ENCODE assay signal across 12 cellular contexts in genomic region chr2:74915743-74916142, GRCh38. TPM values are rescaled to one million over a fixed set of nuclear protein-coding genes. Genes with fewer than 3 reads are reported as not detected.
DNase-seq lines count a peak whose midpoint lies in the region; ATAC-seq lines count a peak whose summit lies in the region.
"Had no signal": no experiment of that assay in that cellular context is flagged by ENCODE, and none has a peak within 500 bp of the region (broad histone marks: within the 10 kb centered on the region; RNA-seq: fewer than 3 reads in every experiment).

No MANE protein-coding gene starts in this region.

- no peak overlapping the region for H3K4me3 ChIP-seq in BLaER1

- H3K4me2 ChIP-seq in BLaER1 = peak overlapping the region; percentile 26; the same call in 1 of the 2 replicates

- ATAC-seq in GM19043 (IDR thresholded peaks at IDR 0.05; ENCODE audit: low read depth, unreplicated experiment) = peak; percentile 58
- ATAC-seq in Right ventricle myocardium superior (ENCODE audit: poor library complexity) = no peak
- no peak for ATAC-seq in GM18498 (IDR thresholded peaks at IDR 0.05; ENCODE audit: unreplicated experiment)

- no peaks in the 10 kb centered on the region for H4K20me1 ChIP-seq in BLaER1

- no peaks in the 10 kb centered on the region for H3K36me3 Mint-ChIP-seq in T-helper 2 cell treated with Interferon-gamma antibody and Interleukin-4, amounts not matched to agents 5 μg/mL and 100 μg/mL, for 36 hours (ENCODE audit: low read depth)
- H3K36me3 Mint-ChIP-seq: memory B cell had no signal

- H3K27me3 ChIP-seq in BLaER1 = no peaks in the 10 kb centered on the region

- H3K27me3 Mint-ChIP-seq in T-helper 2 cell treated with Interferon-gamma antibody and Interleukin-4, amounts not matched to agents 5 μg/mL and 100 μg/mL, for 36 hours (ENCODE audit: low read depth) = peaks cover 30% of the 10 kb centered on the region

- no peak overlapping the region for H3K27ac Mint-ChIP-seq in T-helper 2 cell treated with Interferon-gamma antibody and Interleukin-4, amounts not matched to agents 5 μg/mL and 100 μg/mL, for 36 hours
- H3K27ac Mint-ChIP-seq: memory B cell had no signal

- H3K36me3 ChIP-seq in BLaER1 = no peaks in the 10 kb centered on the region

- intact Hi-C loops in Right ventricle myocardium superior (cut with DNase I) = loop anchor here (5.0 kb wide), 1 partner anchor 487 kb away; no protein-coding TSS in a partner anchor

- no peak overlapping the region for H3K27ac ChIP-seq in BLaER1

- no peak overlapping the region for H3K4me3 Mint-ChIP-seq in T-helper 2 cell treated with Interferon-gamma antibody and Interleukin-4, amounts not matched to agents 5 μg/mL and 100 μg/mL, for 36 hours
- H3K4me3 Mint-ChIP-seq: activated T-cell treated with anti-CD3 and anti-CD28 coated beads, Interleukin-2, amount 50 U/mL, for 4 hours; memory B cell had no signal

- H3K9me3 ChIP-seq in BLaER1 = no peaks in the 10 kb centered on the region
- H3K9me3 ChIP-seq: Caco-2 had no signal

- no peak overlapping the region for H3K9ac ChIP-seq in BLaER1

- peaks cover 7% of the 10 kb centered on the region for H3K4me1 ChIP-seq in BLaER1

- no peaks in the 10 kb centered on the region for H3K9me3 Mint-ChIP-seq in T-helper 2 cell treated with Interferon-gamma antibody and Interleukin-4, amounts not matched to agents 5 μg/mL and 100 μg/mL, for 36 hours
- H3K9me3 Mint-ChIP-seq: activated T-cell treated with anti-CD3 and anti-CD28 coated beads, Interleukin-2, amount 50 U/mL, for 4 hours; memory B cell had no signal

- DNase-seq in T-helper 2 cell treated with Interferon-gamma antibody and Interleukin-4, amounts not matched to agents 5 μg/mL and 100 μg/mL, for 36 hours (ENCODE audit: low spot score) = peak; percentile 50
- DNase-seq in foreskin melanocyte = peak; percentile 74
- DNase-seq in Right ventricle myocardium superior = no peak
- no peak for DNase-seq in GDM1 (lab: John Stamatoyannopoulos, UW)
- no peak for DNase-seq in T-helper 9 cell
- DNase-seq: activated T-cell treated with anti-CD3 and anti-CD28 coated beads, Interleukin-2, amount 50 U/mL, for 4 hours; Caco-2; NCI-H446 treated with DMSO at 0.1 percent for 48 hours had no signal

- H3K4me1 Mint-ChIP-seq in T-helper 2 cell treated with Interferon-gamma antibody and Interleukin-4, amounts not matched to agents 5 μg/mL and 100 μg/mL, for 36 hours (ENCODE audit: low read depth) = peaks cover 7% of the 10 kb centered on the region

RNA-seq across cellular contexts. Expression of gene POLE4, which starts 42.7 kb away (rescaled TPM):
- total RNA-seq in Right ventricle myocardium superior = 48.7 TPM

Comparison
In these comparisons a context has a peak if more than half of its experiments do, and no peak if none do; other contexts are left out.
1. DNase-seq: peak in T-helper 2 cell treated with Interferon-gamma antibody and Interleukin-4, amounts not matched to agents 5 μg/mL and 100 μg/mL, for 36 hours (single experiment) and foreskin melanocyte (single experiment); none in Right ventricle myocardium superior (single experiment), GDM1 (single experiment) and T-helper 9 cell (single experiment).